Comparison of ENCODE assay signal across 9 cellular contexts in the genomic region with DNA sequence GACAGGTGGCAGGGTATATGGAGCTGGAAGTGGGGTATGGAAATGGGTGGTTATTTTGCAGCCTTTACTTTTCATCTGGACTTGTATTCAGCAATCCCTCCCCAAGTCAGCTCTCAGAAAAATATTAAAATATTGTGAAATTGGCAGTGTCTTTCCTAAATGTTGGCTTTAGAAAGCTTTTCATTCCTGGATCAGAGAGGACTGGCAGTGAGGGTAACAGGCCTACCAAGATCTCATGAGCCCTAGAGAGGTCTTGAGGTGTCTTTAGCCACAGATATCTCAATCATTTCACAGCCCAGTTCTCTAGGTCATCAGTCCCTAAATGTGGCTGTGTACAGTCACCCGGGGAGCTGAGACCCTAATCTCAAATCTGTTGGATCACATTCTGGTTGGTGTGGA. TPM values are rescaled to one million over a fixed set of nuclear protein-coding genes. Genes with fewer than 3 reads are reported as not detected.
DNase-seq lines count a peak whose midpoint lies in the region; ATAC-seq and TF ChIP-seq lines count a peak whose summit lies in the region.
"Had no signal": no experiment of that assay in that cellular context is flagged by ENCODE, and none has a peak within 500 bp of the region (broad histone marks: within the 10 kb centered on the region; RNA-seq: fewer than 3 reads in every experiment).

No MANE protein-coding gene starts in this region.

- no peak overlapping the region for H3K4ac ChIP-seq in trophoblast cell (ENCODE audit: low read depth, low read length)

- H3K4me3 ChIP-seq in esophagus muscularis mucosa, result no peak overlapping the region
- H3K4me3 ChIP-seq in trophoblast cell (ENCODE audit: low read depth, low read length), result no peak overlapping the region

- H4K91ac ChIP-seq in trophoblast cell (ENCODE audit: low read depth, low read length), result peak overlapping the region; percentile 9

- no peaks in the 10 kb centered on the region for H3K9me3 Mint-ChIP-seq in CD4-positive, alpha-beta T cell
- H3K9me3 Mint-ChIP-seq in T-cell, result no peaks in the 10 kb centered on the region

- no peaks in the 10 kb centered on the region for H3K79me2 ChIP-seq in trophoblast cell (ENCODE audit: control insufficient read depth, insufficient read depth, low read length, poor library complexity)

- peaks cover 91% of the 10 kb centered on the region for H3K4me1 Mint-ChIP-seq in CD4-positive, alpha-beta T cell (ENCODE audit: low read depth)
- H3K4me1 Mint-ChIP-seq in T-cell, result peaks cover 93 to 97% (median 95%) of the 10 kb centered on the region in 3 donors

- H3K23ac ChIP-seq in trophoblast cell (ENCODE audit: low read length), result no peak overlapping the region

- ATAC-seq in CD4-positive, alpha-beta T cell (ENCODE audit: poor library complexity), result no peak
- ATAC-seq in T-cell (replicated peaks in 1 of 4), result no peak
- no peak for ATAC-seq in HG03039 (IDR thresholded peaks at IDR 0.05; ENCODE audit: unreplicated experiment)
- ATAC-seq in GM21526 (IDR thresholded peaks at IDR 0.05; ENCODE audit: low FRiP score, unreplicated experiment), result no peak

- no peak overlapping the region for H3K9ac ChIP-seq in trophoblast cell (ENCODE audit: low read length)
- H3K9ac ChIP-seq: KMS-11 had no signal

- peak overlapping the region; percentile 73 for H3K4me3 Mint-ChIP-seq in CD4-positive, alpha-beta T cell
- H3K4me3 Mint-ChIP-seq in T-cell, result peak overlapping the region in 2 of 3 donors; percentile 69 to 72

- intact Hi-C loops in CD4-positive, alpha-beta T cell (cut with DNase I, micrococcal nuclease), result loop anchor here in 1 of 2 experiments (1.0 kb wide), 1 partner anchor 23 kb away; no protein-coding TSS in a partner anchor
- intact Hi-C loops in esophagus muscularis mucosa (cut with DNase I), result no loop called here

- H3K27me3 ChIP-seq in CD4-positive, alpha-beta T cell (ENCODE audit: control insufficient read depth, insufficient read depth, low read length), result no peaks in the 10 kb centered on the region
- H3K27me3 ChIP-seq in esophagus muscularis mucosa (no peaks in the 10 kb centered on the region), trophoblast cell (ENCODE audit: insufficient read depth, low read length) (no peaks in the 10 kb centered on the region)

- H3K79me1 ChIP-seq in trophoblast cell (ENCODE audit: low read length), result no peaks in the 10 kb centered on the region

- no peaks in the 10 kb centered on the region for H3K9me3 ChIP-seq in CD4-positive, alpha-beta T cell (ENCODE audit: control insufficient read depth, low read length)
- no peaks in the 10 kb centered on the region for H3K9me3 ChIP-seq in esophagus muscularis mucosa
- no peaks in the 10 kb centered on the region for H3K9me3 ChIP-seq in trophoblast cell (ENCODE audit: insufficient read depth, low read depth, low read length)

- TF ChIP-seq CTCF in CD4-positive, alpha-beta T cell (IDR thresholded peaks at IDR 0.05), result no peak
- no peak for TF ChIP-seq CTCF in esophagus muscularis mucosa (IDR thresholded peaks at IDR 0.05)

- no peak overlapping the region for H3K18ac ChIP-seq in trophoblast cell (ENCODE audit: low read length)

- no peaks in the 10 kb centered on the region for H3K27me3 Mint-ChIP-seq in CD4-positive, alpha-beta T cell
- no peaks in the 10 kb centered on the region for H3K27me3 Mint-ChIP-seq in T-cell

- CTCF ChIA-PET in CD4-positive, alpha-beta T cell (lab: Charles Lee), result interaction anchor here (0.9 to 23.0 kb wide), 4 partner anchors 9 to 25 kb away, joined by 3 to 278 read pairs (median 4); partner anchors contain the start of gene SLC7A6
- CTCF ChIA-PET in T-cell (lab: Charles Lee), result interaction anchor here (0.6 to 2.9 kb wide), 7 partner anchors 11 to 426 kb away, joined by 3 to 15 read pairs (median 3); partner anchors contain the start of gene SLC7A6 (in 1 of the 2)

- no peak for TF ChIP-seq EP300 in esophagus muscularis mucosa (IDR thresholded peaks at IDR 0.05)

- DNase-seq in CD4-positive, alpha-beta T cell, result no peak
- no peak for DNase-seq in T-cell
- DNase-seq in esophagus muscularis mucosa (ENCODE audit: extremely low spot score), result no peak
- peak in 1 of 2 donors; percentile 8 for DNase-seq in trophoblast cell
- no peak for DNase-seq in NCI-H2081 treated with DMSO at 0.1 percent for 48 hours (lab: John Stamatoyannopoulos, UW)
- DNase-seq in HUDEP-2 (lab: John Stamatoyannopoulos, UW; ENCODE audit: unreplicated experiment in 76 of 76), result no peak

- peaks cover 11 to 65% (median 51%) of the 10 kb centered on the region in 4 donors for H3K36me3 ChIP-seq in esophagus muscularis mucosa
- H3K36me3 ChIP-seq in trophoblast cell (ENCODE audit: control insufficient read depth in 1 of 2, insufficient read depth in 2 of 2, low read length in 2 of 2), result peaks cover 28 to 55% of the 10 kb centered on the region in 2 experiments

- no peak overlapping the region for H3K4me2 ChIP-seq in trophoblast cell (ENCODE audit: low read length)
- H3K4me2 ChIP-seq: KMS-11 had no signal

- WGBS in esophagus muscularis mucosa, result 88% methylated on average over 1 of the region's 1 CpG
- WGBS in trophoblast cell (ENCODE audit: extremely low coverage, insufficient coverage, insufficient read length), result no CpG with 5 or more reads among the region's 1 CpG

- peak overlapping the region; percentile 87 for H3K27ac Mint-ChIP-seq in CD4-positive, alpha-beta T cell
- H3K27ac Mint-ChIP-seq in T-cell, result peak overlapping the region; percentile 94

- no peak for TF ChIP-seq POLR2A in esophagus muscularis mucosa (IDR thresholded peaks at IDR 0.05; ENCODE audit: low read depth)

- POLR2A ChIA-PET in CD4-positive, alpha-beta T cell (lab: Charles Lee), result interaction anchor here (0.8 to 14.1 kb wide), 5 partner anchors 8 to 30 kb away, joined by 3 to 271 read pairs (median 52); partner anchors contain the start of genes PRMT7, SLC7A6 and SLC7A6OS
- POLR2A ChIA-PET in T-cell (lab: Charles Lee), result interaction anchor here (0.5 to 1.1 kb wide), 3 partner anchors 15 to 20 kb away, joined by 3 to 12 read pairs (median 3); no protein-coding TSS in a partner anchor

- no peak overlapping the region for H2BK5ac ChIP-seq in trophoblast cell (ENCODE audit: low read depth, low read length, poor library complexity)

- H3K36me3 Mint-ChIP-seq in CD4-positive, alpha-beta T cell (ENCODE audit: low read depth), result peaks cover 80% of the 10 kb centered on the region
- H3K36me3 Mint-ChIP-seq in T-cell, result peaks cover 39% of the 10 kb centered on the region

- H4K8ac ChIP-seq in trophoblast cell (ENCODE audit: low read depth, low read length), result no peak overlapping the region

- no peak overlapping the region for H3K14ac ChIP-seq in trophoblast cell (ENCODE audit: low read length)

- no peak overlapping the region for H2AK5ac ChIP-seq in trophoblast cell (ENCODE audit: low read length)

- H2BK120ac ChIP-seq in trophoblast cell (ENCODE audit: insufficient read depth, low read length, poor library complexity), result no peak overlapping the region

- H4K12ac ChIP-seq in trophoblast cell (ENCODE audit: low read depth, low read length), result no peak overlapping the region

- H3K27ac ChIP-seq in CD4-positive, alpha-beta T cell (ENCODE audit: low read depth, low read length), result peak overlapping the region; percentile 80
- H3K27ac ChIP-seq in esophagus muscularis mucosa (replicated peaks in 1 of 4) (peak overlapping the region; percentile 39 to 62 (median 56)), trophoblast cell (ENCODE audit: low read depth, low read length) (no peak overlapping the region)
- H3K27ac ChIP-seq: KMS-11 had no signal

- H2AFZ ChIP-seq in trophoblast cell (ENCODE audit: insufficient read depth, low read length, poor library complexity), result no peak overlapping the region

- no peak overlapping the region for H2BK12ac ChIP-seq in trophoblast cell (ENCODE audit: low read length)

- H3K4me1 ChIP-seq in esophagus muscularis mucosa (peaks cover 57 to 74% (median 68%) of the 10 kb centered on the region in 4 donors), trophoblast cell (ENCODE audit: control insufficient read depth in 1 of 2, insufficient read depth in 2 of 2, low read length in 2 of 2) (peaks cover 5 to 6% of the 10 kb centered on the region in 2 experiments)

RNA-seq across cellular contexts. Expression of gene SLC7A6OS, which starts 22.5 kb away (rescaled TPM):
- 10 to 100 TPM; 29.0 to 32.1 TPM for total RNA-seq in CD4-positive, alpha-beta T cell
- total RNA-seq in T-cell (10 to 100 TPM; 42.5 to 50.3 (median 43.9) TPM), esophagus muscularis mucosa (10 to 100 TPM in 2 of 4 donors, 1 to 10 TPM in 2; 8.7 to 15.7 (median 11.5) TPM)
- 8.8 and 9.9 TPM in 2 replicates for polyA plus RNA-seq in trophoblast cell (2013)

RNA-seq across cellular contexts. Expression of gene PRMT7, which starts 22.6 kb away (rescaled TPM):
- 10 to 100 TPM; 46.3 to 51.0 TPM for total RNA-seq in CD4-positive, alpha-beta T cell
- total RNA-seq in T-cell (10 to 100 TPM; 80.1 to 92.4 (median 87.2) TPM), esophagus muscularis mucosa (10 to 100 TPM; 20.0 to 31.1 (median 26.8) TPM)
- 32.7 and 33.3 TPM in 2 replicates for polyA plus RNA-seq in trophoblast cell (2013)

RNA-seq across cellular contexts. Expression of gene SLC7A6, which starts 23.9 kb away (rescaled TPM):
- 100 to 1,000 TPM; 187 to 197 TPM for total RNA-seq in CD4-positive, alpha-beta T cell
- total RNA-seq in T-cell (100 to 1,000 TPM; 146 to 216 (median 185) TPM), esophagus muscularis mucosa (10 to 100 TPM; 18.9 to 37.1 (median 27.3) TPM)
- polyA plus RNA-seq in trophoblast cell (2013), result 65.1 and 75.5 TPM in 2 replicates

RNA-seq across cellular contexts. Expression of gene PLA2G15, which starts 43.1 kb away (rescaled TPM):
- total RNA-seq in CD4-positive, alpha-beta T cell, result 1 to 10 TPM; 4.3 to 4.7 TPM
- total RNA-seq in T-cell (10 to 100 TPM in 4 of 5 donors, 1 to 10 TPM in 1; 8.7 to 16.4 (median 10.9) TPM), esophagus muscularis mucosa (10 to 100 TPM; 10.4 to 22.0 (median 15.3) TPM)
- polyA plus RNA-seq in trophoblast cell (2013), result 22.1 and 24.6 TPM in 2 replicates

RNA-seq across cellular contexts. Expression of gene ESRP2, which starts 52.3 kb away (rescaled TPM):
- total RNA-seq in CD4-positive, alpha-beta T cell, result not detected
- total RNA-seq in T-cell (under 1 TPM in 3 of 5 donors, not detected in 2; 0.47 to 0.79 (median 0.62) TPM), esophagus muscularis mucosa (1 to 10 TPM in 1 of 4 donors, under 1 TPM in 3; 0.17 to 2.1 (median 0.52) TPM)
- 30.4 and 31.7 TPM in 2 replicates for polyA plus RNA-seq in trophoblast cell (2013)
